10 cellular contexts compared by ENCODE assay signal in genomic region chr22:19880786-19881569, GRCh38. TPM values are rescaled to one million over a fixed set of nuclear protein-coding genes. Genes with fewer than 3 reads are reported as not detected.
DNase-seq lines count a peak whose midpoint lies in the region; ATAC-seq and TF ChIP-seq lines count a peak whose summit lies in the region.
"Had no signal": no experiment of that assay in that cellular context is flagged by ENCODE, and none has a peak within 500 bp of the region (broad histone marks: within the 10 kb centered on the region; RNA-seq: fewer than 3 reads in every experiment).

No MANE protein-coding gene starts in this region.

- H3K9me3 Mint-ChIP-seq in nephron progenitor cell: no peaks in the 10 kb centered on the region

- peak overlapping the region; percentile 44 for H3K4me3 Mint-ChIP-seq in nephron progenitor cell

- peak overlapping the region; percentile 66 for H3K4me2 ChIP-seq in PC-9
- peak overlapping the region; percentile 84 for H3K4me2 ChIP-seq in fibroblast of lung (ENCODE audit: extremely low read depth, insufficient read depth, low read length)

- TSS peak; percentile 82 for BruUV-seq in PC-9 (replicated peaks; lab: Mats Ljungman, UMichigan)

- ATAC-seq in HG03095 (IDR thresholded peaks at IDR 0.05; ENCODE audit: unreplicated experiment): no peak
- no peak for ATAC-seq in HG03378 (IDR thresholded peaks at IDR 0.05; ENCODE audit: unreplicated experiment)
- no peak for ATAC-seq in GM21360 (IDR thresholded peaks at IDR 0.05; ENCODE audit: unreplicated experiment)
- ATAC-seq in HG02610 (IDR thresholded peaks at IDR 0.05; ENCODE audit: unreplicated experiment): no peak

- POLR2A ChIA-PET in PC-9 (lab: Charles Lee; ENCODE audit: unreplicated experiment): no interaction called here

- peak; percentile 95 for DNase-seq in Caki2 (ENCODE audit: low read depth)
- DNase-seq in PC-9: peak; percentile 91 to 92
- DNase-seq in fibroblast of lung (ENCODE audit: low read depth in 2 of 2): peak; percentile 88 to 97
- peak; percentile 75 for DNase-seq in nephron progenitor cell

- H3K79me2 ChIP-seq in PC-9 (ENCODE audit: low read depth) (no peaks in the 10 kb centered on the region), fibroblast of lung (ENCODE audit: control insufficient read depth, insufficient read depth, low read length) (peaks cover 8% of the 10 kb centered on the region)

- TF ChIP-seq CTCF in PC-9 (conservative IDR thresholded peaks at IDR 0.05) (no peak), fibroblast of lung (conservative IDR thresholded peaks at IDR 0.05 in 1 of 2, IDR thresholded peaks at IDR 0.05 in 1 of 2; ENCODE audit: low read depth in 1 of 2, low read length in 2 of 2) (no peak), nephron progenitor cell (IDR thresholded peaks at IDR 0.05) (no peak)

- H4K20me1 ChIP-seq in PC-9 (ENCODE audit: insufficient read depth) (no peaks in the 10 kb centered on the region; the same call in 1 of the 2 replicates), fibroblast of lung (ENCODE audit: control insufficient read depth, extremely low read depth, insufficient read depth, low read length) (no peaks in the 10 kb centered on the region)

- peak overlapping the region; percentile 4 for H3K27ac Mint-ChIP-seq in nephron progenitor cell

- intact Hi-C loops in PC-9 (cut with micrococcal nuclease; ENCODE audit: unreplicated experiment): loop anchor here (1.0 to 10.0 kb wide), 4 partner anchors 10 to 116 kb away; partner anchors contain the start of genes GNB1L, RTL10 and TBX1

- peak overlapping the region; percentile 64 for H3K9ac ChIP-seq in fibroblast of lung (ENCODE audit: insufficient read depth, low read length)

- H3K9me2 ChIP-seq in PC-9 (ENCODE audit: insufficient read depth): no peaks in the 10 kb centered on the region

- H2AFZ ChIP-seq in PC-9: no peak overlapping the region
- H2AFZ ChIP-seq in fibroblast of lung (ENCODE audit: low read length): no peak overlapping the region

- peaks cover 29% of the 10 kb centered on the region for H3K4me1 Mint-ChIP-seq in nephron progenitor cell

- peaks cover 24% of the 10 kb centered on the region for H3F3A ChIP-seq in PC-9 (ENCODE audit: insufficient read depth, low read depth)

- H3K27me3 Mint-ChIP-seq in nephron progenitor cell (ENCODE audit: low read depth, poor library complexity): peaks cover 16% of the 10 kb centered on the region

- H3K4me1 ChIP-seq in PC-9 (replicated peaks; ENCODE audit: insufficient read depth): peaks cover 25% of the 10 kb centered on the region
- peaks cover 42% of the 10 kb centered on the region for H3K4me1 ChIP-seq in fibroblast of lung (ENCODE audit: control insufficient read depth, extremely low read depth, insufficient read depth, low read length)

- no peak overlapping the region for H3K4me3 ChIP-seq in PC-9
- H3K4me3 ChIP-seq in fibroblast of lung (replicated peaks in 1 of 4; ENCODE audit: control extremely low read depth in 1 of 4, insufficient read depth in 1 of 4, low read depth in 3 of 4, low read length in 4 of 4): peak overlapping the region in 2 of 4 experiments; percentile 6 to 22
- H3K4me3 ChIP-seq: skin epidermis had no signal

- H3K36me3 ChIP-seq in PC-9 (ENCODE audit: low read depth) (no peaks in the 10 kb centered on the region), fibroblast of lung (ENCODE audit: control insufficient read depth, insufficient read depth, low read length) (peaks cover 7% of the 10 kb centered on the region)

- H3K27ac ChIP-seq in PC-9 (peak overlapping the region; percentile 61; the same call in 1 of the 2 replicates), fibroblast of lung (ENCODE audit: insufficient read depth, low read length) (peak overlapping the region; percentile 98)
- H3K27ac ChIP-seq: VCaP had no signal

- no peaks in the 10 kb centered on the region for H3K27me3 ChIP-seq in PC-9 (ENCODE audit: insufficient read depth, low read depth)
- H3K27me3 ChIP-seq in fibroblast of lung (ENCODE audit: control insufficient read depth, insufficient read depth, low read length): no peaks in the 10 kb centered on the region

- in situ Hi-C loops in Caki2 (cut with HindIII; ENCODE audit: low pct_unique_long_range_greater_than_20kb, low sequenced_read_pairs): no loop called here

- H3K9me3 ChIP-seq in PC-9 (ENCODE audit: insufficient read depth, low read depth): no peaks in the 10 kb centered on the region
- H3K9me3 ChIP-seq in fibroblast of lung (ENCODE audit: control insufficient read depth, insufficient read depth, low read depth, low read length): no peaks in the 10 kb centered on the region

- CTCF ChIA-PET in PC-9 (lab: Charles Lee): no interaction called here

- H3K36me3 Mint-ChIP-seq in nephron progenitor cell (ENCODE audit: low read depth): no peaks in the 10 kb centered on the region

RNA-seq across cellular contexts. Expression of gene GNB1L, which starts 26.3 kb away (rescaled TPM):
- total RNA-seq in Caki2 (2014; rRNA removed; shearing (Covaris generic); ENCODE audit: low replicate concordance): 42.7 and 52.6 TPM in 2 replicates
- total RNA-seq in PC-9 (2021) (10.3 and 13.9 TPM in 2 replicates), fibroblast of lung (6.4 and 7.8 TPM in 2 replicates)
- 1.4 and 2.1 TPM in 2 replicates for polyA plus RNA-seq in fibroblast of lung
- 4.0 and 6.5 TPM in 2 replicates for polyA plus RNA-seq in fibroblast of lung (2012)
- 0.71 and 1.3 TPM in 2 replicates for polyA minus RNA-seq in fibroblast of lung (ENCODE audit: low replicate concordance)

RNA-seq across cellular contexts. Expression of gene RTL10, which starts 26.3 kb away (rescaled TPM):
- 4.2 and 6.6 TPM in 2 replicates for total RNA-seq in Caki2 (2014; rRNA removed; shearing (Covaris generic); ENCODE audit: low replicate concordance)
- total RNA-seq in PC-9 (2021) (20.9 and 23.5 TPM in 2 replicates), fibroblast of lung (7.3 and 7.7 TPM in 2 replicates)
- polyA plus RNA-seq in fibroblast of lung: 5.6 and 6.5 TPM in 2 replicates
- 7.5 and 8.7 TPM in 2 replicates for polyA plus RNA-seq in fibroblast of lung (2012)
- polyA minus RNA-seq in fibroblast of lung (ENCODE audit: low replicate concordance): 22.6 and 34.5 TPM in 2 replicates
